In the genomic region with DNA sequence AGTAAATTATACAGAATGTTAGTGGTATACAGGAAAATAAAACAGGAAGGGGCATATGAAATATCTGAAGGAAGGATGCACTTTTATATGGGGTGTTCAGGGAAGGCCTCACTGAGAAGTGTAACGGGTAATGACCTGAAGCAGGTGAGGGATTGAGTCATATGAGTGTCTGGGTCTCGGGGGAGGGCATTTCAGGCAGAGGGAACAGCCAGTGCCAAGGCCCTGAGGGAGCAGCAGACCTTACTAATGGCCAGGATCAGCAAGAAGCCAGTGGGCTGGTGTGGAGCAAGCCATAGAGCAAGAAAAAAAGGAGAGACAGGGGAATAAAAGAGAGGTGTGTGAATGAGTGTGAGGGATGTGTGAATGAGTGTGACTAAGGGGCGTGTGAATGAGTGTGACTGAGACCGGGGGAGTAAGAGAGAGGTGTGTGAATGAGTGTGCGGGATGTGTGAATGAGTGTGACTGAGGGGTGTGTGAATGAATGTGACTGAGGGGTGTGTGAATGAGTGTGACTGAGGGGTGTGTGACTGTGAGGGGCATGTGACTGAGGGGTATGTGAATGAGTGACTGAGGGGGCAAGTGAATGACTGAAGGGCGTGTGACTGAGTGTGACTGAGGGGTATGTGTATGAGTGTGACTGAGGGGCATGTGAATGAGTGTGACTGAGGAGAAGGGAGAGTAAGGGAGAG, we compare ENCODE assay signal across 13 cellular contexts.
"Had no signal": no experiment of that assay in that cellular context is flagged by ENCODE, and none has a peak within 500 bp of the region (broad histone marks: within the 10 kb centered on the region; RNA-seq: fewer than 3 reads in every experiment).

No MANE protein-coding gene starts in this region.

- H3K9me3 Mint-ChIP-seq: activated B cell treated with CpG ODN at 0.5 μM for 24 hours; activated T-helper 1 cell treated with anti-CD3 and anti-CD28 coated beads, Interleukin-12 subunit alpha, Interleukin-12 subunit beta, Interleukin-2, Interleukin-4 antibody, amounts not matched to agents 30 ng/mL and 10 ng/mL and 1 ng/mL, durations not matched to agents 14 hours and 24 hours and 36 hours; nephron progenitor cell had no signal

- DNase-seq: activated B cell treated with CpG ODN at 0.5 μM for 24 hours; activated CD4-positive, alpha-beta T cell treated with anti-CD3 and anti-CD28 coated beads, Interleukin-2, amount 50 U/mL, for 4 hours; activated naive CD4-positive, alpha-beta T cell treated with Interleukin-2 at 50 U/mL for 16 hours; gastrocnemius medialis; heart right ventricle; left ventricle myocardium inferior; mesendoderm; nephron progenitor cell; T-helper 17 cell; thyroid gland had no signal

- ATAC-seq: gastrocnemius medialis, heart right ventricle, pancreas, T-helper 17 cell had no signal

- H3K27ac ChIP-seq: gastrocnemius medialis, heart right ventricle, left ventricle myocardium inferior, pancreas, skin epidermis, thyroid gland had no signal

- H3K4me1 Mint-ChIP-seq: activated B cell treated with CpG ODN at 0.5 μM for 24 hours, T-helper 17 cell had no signal

- H3K9me3 ChIP-seq: gastrocnemius medialis, heart right ventricle, left ventricle myocardium inferior, pancreas, thyroid gland had no signal

- H3K36me3 ChIP-seq: gastrocnemius medialis, heart right ventricle, left ventricle myocardium inferior, pancreas, thyroid gland had no signal

- H3K4me3 ChIP-seq: gastrocnemius medialis, heart right ventricle, left ventricle myocardium inferior, pancreas, skin epidermis, thyroid gland had no signal

- H3K27ac Mint-ChIP-seq: activated B cell treated with CpG ODN at 0.5 μM for 24 hours; activated T-helper 1 cell treated with anti-CD3 and anti-CD28 coated beads, Interleukin-12 subunit alpha, Interleukin-12 subunit beta, Interleukin-2, Interleukin-4 antibody, amounts not matched to agents 30 ng/mL and 10 ng/mL and 1 ng/mL, durations not matched to agents 14 hours and 24 hours and 36 hours; nephron progenitor cell; T-helper 17 cell had no signal

- H3K4me3 Mint-ChIP-seq: activated B cell treated with CpG ODN at 0.5 μM for 24 hours; activated T-helper 1 cell treated with anti-CD3 and anti-CD28 coated beads, Interleukin-12 subunit alpha, Interleukin-12 subunit beta, Interleukin-2, Interleukin-4 antibody, amounts not matched to agents 30 ng/mL and 10 ng/mL and 1 ng/mL, durations not matched to agents 14 hours and 24 hours and 36 hours; nephron progenitor cell; T-helper 17 cell had no signal

- H3K27me3 Mint-ChIP-seq: activated B cell treated with CpG ODN at 0.5 μM for 24 hours had no signal

- H3K27me3 ChIP-seq: gastrocnemius medialis, pancreas, thyroid gland had no signal

- H3K4me1 ChIP-seq: gastrocnemius medialis, heart right ventricle, left ventricle myocardium inferior, pancreas, thyroid gland had no signal
